14 cellular contexts compared by ENCODE assay signal in genomic region chr4:101155859-101156430, GRCh38.
A peak's percentile ranks its signal among the peaks of the same experiment; 100 is the strongest.
DNase-seq lines count a peak whose midpoint lies in the region; ATAC-seq, FAIRE-seq and TF ChIP-seq lines count a peak whose summit lies in the region.
"Had no signal": no experiment of that assay in that cellular context is flagged by ENCODE, and none has a peak within 500 bp of the region (broad histone marks: within the 10 kb centered on the region; RNA-seq: fewer than 3 reads in every experiment).

No MANE protein-coding gene starts in this region.

- no peak overlapping the region for H3K4me2 ChIP-seq in neural progenitor cell
- H3K4me2 ChIP-seq: KMS-11 had no signal

- H3K9me3 ChIP-seq in HUES48 (ENCODE audit: control insufficient read depth, insufficient read depth, low read length): no peaks in the 10 kb centered on the region
- H3K9me3 ChIP-seq in neural progenitor cell (ENCODE audit: low read depth): no peaks in the 10 kb centered on the region
- H3K9me3 ChIP-seq: left lung, uterus had no signal

- no peak overlapping the region for H3K4me3 ChIP-seq in HUES48 (ENCODE audit: low read depth, low read length)
- no peak overlapping the region for H3K4me3 ChIP-seq in neural progenitor cell
- H3K4me3 ChIP-seq: left lung, uterus had no signal

- peak; percentile 44 for DNase-seq in activated CD8-positive, alpha-beta memory T cell treated with anti-CD3 and anti-CD28 coated beads, Interleukin-2, amount 10 ng/mL, durations not matched to agents 7 days and 5 days
- DNase-seq in activated CD8-positive, alpha-beta memory T cell treated with anti-CD3 and anti-CD28 coated beads for 24 hours: no peak
- DNase-seq in neural progenitor cell (ENCODE audit: low spot score) (no peak), urothelium cell line (ENCODE audit: low spot score) (no peak), anterior cingulate cortex (lab: John Stamatoyannopoulos, UW) (no peak)
- no peak for DNase-seq in activated effector memory CD4-positive, alpha-beta T cell treated with anti-CD3 and anti-CD28 coated beads, Interleukin-2, amount 50 U/mL, for 16 hours
- DNase-seq: erythroblast, left lung, NCI-H1694, NCI-H524, uterus had no signal

- H3F3A ChIP-seq in neural progenitor cell (ENCODE audit: low read depth): peaks cover 69% of the 10 kb centered on the region

- no peaks in the 10 kb centered on the region for H3K9me3 Mint-ChIP-seq in activated CD8-positive, alpha-beta memory T cell treated with anti-CD3 and anti-CD28 coated beads, Interleukin-2, amount 10 ng/mL, durations not matched to agents 7 days and 5 days (ENCODE audit: low read depth)
- no peaks in the 10 kb centered on the region for H3K9me3 Mint-ChIP-seq in activated naive CD8-positive, alpha-beta T cell (ENCODE audit: low read depth)
- no peaks in the 10 kb centered on the region for H3K9me3 Mint-ChIP-seq in neural progenitor cell

- no peaks in the 10 kb centered on the region for H3K79me2 ChIP-seq in neural progenitor cell (ENCODE audit: low read depth)

- peak overlapping the region; percentile 71 for H3K27ac Mint-ChIP-seq in activated CD8-positive, alpha-beta memory T cell treated with anti-CD3 and anti-CD28 coated beads, Interleukin-2, amount 10 ng/mL, durations not matched to agents 7 days and 5 days
- H3K27ac Mint-ChIP-seq in activated naive CD8-positive, alpha-beta T cell: peak overlapping the region; percentile 76
- peak overlapping the region; percentile 17 for H3K27ac Mint-ChIP-seq in neural progenitor cell

- H4K20me1 ChIP-seq in neural progenitor cell (ENCODE audit: low read depth): no peaks in the 10 kb centered on the region

- H2AFZ ChIP-seq in neural progenitor cell (replicated peaks): no peak overlapping the region

- H3K36me3 ChIP-seq in HUES48 (ENCODE audit: control insufficient read depth, insufficient read depth, low read length) (no peaks in the 10 kb centered on the region), neural progenitor cell (no peaks in the 10 kb centered on the region)
- H3K36me3 ChIP-seq: left lung, uterus had no signal

- H3K4me1 ChIP-seq in HUES48 (ENCODE audit: control insufficient read depth, insufficient read depth, low read length) (peaks cover 46% of the 10 kb centered on the region), neural progenitor cell (peaks cover 70% of the 10 kb centered on the region)
- H3K4me1 ChIP-seq: uterus had no signal

- peak; percentile 76 for ATAC-seq in activated CD8-positive, alpha-beta memory T cell treated with anti-CD3 and anti-CD28 coated beads, Interleukin-2, amount 10 ng/mL, durations not matched to agents 7 days and 5 days

- H3K27me3 ChIP-seq in HUES48 (ENCODE audit: control insufficient read depth, insufficient read depth, low read length): no peaks in the 10 kb centered on the region
- no peaks in the 10 kb centered on the region for H3K27me3 ChIP-seq in neural progenitor cell
- H3K27me3 ChIP-seq: left lung, uterus had no signal

- no peaks in the 10 kb centered on the region for H3K27me3 Mint-ChIP-seq in activated CD8-positive, alpha-beta memory T cell treated with anti-CD3 and anti-CD28 coated beads, Interleukin-2, amount 10 ng/mL, durations not matched to agents 7 days and 5 days
- H3K27me3 Mint-ChIP-seq in activated naive CD8-positive, alpha-beta T cell: no peaks in the 10 kb centered on the region
- no peaks in the 10 kb centered on the region for H3K27me3 Mint-ChIP-seq in neural progenitor cell (ENCODE audit: insufficient read depth, low read depth)

- H3K9ac ChIP-seq in HUES48 (ENCODE audit: low read depth, low read length): no peak overlapping the region
- no peak overlapping the region for H3K9ac ChIP-seq in neural progenitor cell
- H3K9ac ChIP-seq: KMS-11 had no signal

- CTCF ChIA-PET in activated CD8-positive, alpha-beta memory T cell treated with anti-CD3 and anti-CD28 coated beads, Interleukin-2, amount 10 ng/mL, durations not matched to agents 7 days and 5 days (lab: Charles Lee): no interaction called here

- no peak for FAIRE-seq in urothelium cell line (lab: Jason Lieb, UNC)

- H3K4me3 Mint-ChIP-seq in activated CD8-positive, alpha-beta memory T cell treated with anti-CD3 and anti-CD28 coated beads, Interleukin-2, amount 10 ng/mL, durations not matched to agents 7 days and 5 days: peak overlapping the region; percentile 10
- H3K4me3 Mint-ChIP-seq in activated naive CD8-positive, alpha-beta T cell: peak overlapping the region; percentile 21
- H3K4me3 Mint-ChIP-seq in neural progenitor cell: no peak overlapping the region

- TF ChIP-seq CTCF in neural progenitor cell (IDR thresholded peaks at IDR 0.05): no peak

- H3K4me1 Mint-ChIP-seq in activated CD8-positive, alpha-beta memory T cell treated with anti-CD3 and anti-CD28 coated beads, Interleukin-2, amount 10 ng/mL, durations not matched to agents 7 days and 5 days: peaks cover 42% of the 10 kb centered on the region
- peaks cover 44% of the 10 kb centered on the region for H3K4me1 Mint-ChIP-seq in activated naive CD8-positive, alpha-beta T cell (ENCODE audit: low read depth)
- H3K4me1 Mint-ChIP-seq in neural progenitor cell: peaks cover 45% of the 10 kb centered on the region

- peaks cover 11% of the 10 kb centered on the region for H3K36me3 Mint-ChIP-seq in activated CD8-positive, alpha-beta memory T cell treated with anti-CD3 and anti-CD28 coated beads, Interleukin-2, amount 10 ng/mL, durations not matched to agents 7 days and 5 days
- peaks cover 5% of the 10 kb centered on the region for H3K36me3 Mint-ChIP-seq in activated naive CD8-positive, alpha-beta T cell
- H3K36me3 Mint-ChIP-seq in neural progenitor cell: no peaks in the 10 kb centered on the region

- peak overlapping the region; percentile 78 for H3K27ac ChIP-seq in HUES48 (ENCODE audit: low read depth, low read length)
- H3K27ac ChIP-seq in neural progenitor cell: peak overlapping the region; percentile 69
- H3K27ac ChIP-seq: KMS-11, left lung, uterus had no signal

Comparison
In these comparisons a context has a peak if more than half of its experiments do, and no peak if none do; other contexts are left out.
1. H3K27ac Mint-ChIP-seq: peak in every context shown above with its lines; median percentile 76 in activated naive CD8-positive, alpha-beta T cell; 71 in activated CD8-positive, alpha-beta memory T cell treated with anti-CD3 and anti-CD28 coated beads, Interleukin-2, amount 10 ng/mL, durations not matched to agents 7 days and 5 days; 17 in neural progenitor cell.